In the genomic region with DNA sequence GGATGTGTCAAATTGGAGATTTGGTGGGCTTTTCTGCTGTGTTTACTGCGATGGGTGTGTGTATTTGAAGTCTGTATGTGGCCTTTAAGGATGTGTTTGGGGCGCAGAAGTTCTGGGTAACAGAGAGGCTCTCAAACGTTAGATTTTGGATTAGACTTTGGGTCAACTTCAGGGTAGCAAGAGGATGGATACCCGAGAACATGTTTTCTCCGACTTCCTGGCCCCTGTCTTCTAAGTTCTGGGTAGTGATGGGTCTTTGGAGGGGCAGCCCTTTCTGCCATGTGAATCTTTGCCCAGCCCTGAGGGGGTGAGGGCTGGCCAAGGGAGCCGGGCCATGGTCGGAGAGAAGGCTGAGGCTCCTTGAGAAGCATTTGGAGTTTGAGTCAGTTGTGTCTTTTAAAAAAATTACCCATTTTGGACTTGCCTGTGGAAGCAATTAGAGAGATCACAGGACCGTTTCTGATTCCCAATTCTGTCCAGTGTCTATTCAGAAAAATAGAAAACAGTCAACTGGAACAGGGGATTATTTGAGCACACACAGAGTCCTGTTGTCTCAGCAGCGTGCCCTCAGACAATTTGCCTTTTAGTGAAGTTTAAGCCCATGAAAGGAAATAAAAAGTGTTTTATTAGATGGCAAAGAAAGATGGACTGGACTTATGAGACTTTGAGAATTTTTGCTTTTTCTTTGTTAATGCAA, we compare ENCODE assay signal across 17 cellular contexts.
DNase-seq lines count a peak whose midpoint lies in the region; ATAC-seq, FAIRE-seq and TF ChIP-seq lines count a peak whose summit lies in the region.
"Had no signal": no experiment of that assay in that cellular context is flagged by ENCODE, and none has a peak within 500 bp of the region (broad histone marks: within the 10 kb centered on the region; RNA-seq: fewer than 3 reads in every experiment).

No MANE protein-coding gene starts in this region.

- CTCF ChIA-PET in activated CD8-positive, alpha-beta T cell treated with anti-CD3 and anti-CD28 coated beads, Interleukin-2, amount 10 ng/mL, durations not matched to agents 7 days and 5 days (lab: Charles Lee): interaction anchor here (1.0 kb wide), 1 partner anchor 14 kb away, joined by 4 read pairs; no protein-coding TSS in a partner anchor
- CTCF ChIA-PET in activated CD8-positive, alpha-beta T cell treated with anti-CD3 and anti-CD28 coated beads for 36 hours (lab: Charles Lee): interaction anchor here (1.2 kb wide), 1 partner anchor 14 kb away, joined by 3 read pairs; no protein-coding TSS in a partner anchor

- no peak overlapping the region for H3K4me3 ChIP-seq in muscle layer of duodenum (ENCODE audit: low read depth in 1 of 2, low read length in 2 of 2)
- H3K4me3 ChIP-seq in tibial nerve: no peak overlapping the region
- H3K4me3 ChIP-seq: A549, gastrocnemius medialis, K562 had no signal

- H3K4me3 Mint-ChIP-seq in activated CD8-positive, alpha-beta T cell treated with anti-CD3 and anti-CD28 coated beads, Interleukin-2, amount 10 ng/mL, durations not matched to agents 7 days and 5 days: no peak overlapping the region
- H3K4me3 Mint-ChIP-seq in activated CD8-positive, alpha-beta T cell treated with anti-CD3 and anti-CD28 coated beads for 36 hours: no peak overlapping the region
- H3K4me3 Mint-ChIP-seq: endodermal cell had no signal

- H3K36me3 ChIP-seq in muscle layer of duodenum (ENCODE audit: control insufficient read depth in 1 of 2, insufficient read depth in 2 of 2, low read length in 2 of 2) (no peaks in the 10 kb centered on the region), tibial nerve (no peaks in the 10 kb centered on the region)
- H3K36me3 ChIP-seq: gastrocnemius medialis had no signal

- peak overlapping the region; percentile 91 for H3K27ac ChIP-seq in cingulate gyrus (ENCODE audit: low read depth, low read length)
- peak overlapping the region; percentile 5 for H3K27ac ChIP-seq in muscle layer of duodenum (ENCODE audit: low read length)
- H3K27ac ChIP-seq in tibial nerve: peak overlapping the region in 3 of 4 donors; percentile 55 to 81 (median 79)
- H3K27ac ChIP-seq: gastrocnemius medialis had no signal

- FAIRE-seq in GM19239 (lab: Jason Lieb, UNC): no peak
- FAIRE-seq: A549, GM18507, K562 had no signal

- peak; percentile 1 for DNase-seq in activated CD8-positive, alpha-beta T cell treated with anti-CD3 and anti-CD28 coated beads, Interleukin-2, amount 10 ng/mL, durations not matched to agents 7 days and 5 days
- DNase-seq in activated CD8-positive, alpha-beta T cell treated with anti-CD3 and anti-CD28 coated beads for 36 hours: no peak
- DNase-seq in tibial nerve (ENCODE audit: low spot score in 2 of 2) (no peak), GM19239 (ENCODE audit: insufficient read length, low spot score) (no peak), cerebellar nuclear complex (lab: John Stamatoyannopoulos, UW) (no peak)
- DNase-seq: activated CD4-positive, alpha-beta T cell treated with anti-CD3 and anti-CD28 coated beads for 4 hours; endodermal cell; gastrocnemius medialis; OCI-M1; right cardiac atrium; T-cell had no signal

- TF ChIP-seq POLR2A in tibial nerve (IDR thresholded peaks at IDR 0.05): no peak

- peaks cover 7 to 12% of the 10 kb centered on the region in 2 donors for H3K4me1 ChIP-seq in muscle layer of duodenum (ENCODE audit: control insufficient read depth in 1 of 2, insufficient read depth in 2 of 2, low read length in 2 of 2)
- peaks cover 3 to 77% (median 23%) of the 10 kb centered on the region in 4 donors for H3K4me1 ChIP-seq in tibial nerve

- TF ChIP-seq EP300 in tibial nerve (IDR thresholded peaks at IDR 0.05): no peak

- POLR2A ChIA-PET in activated CD8-positive, alpha-beta T cell treated with anti-CD3 and anti-CD28 coated beads, Interleukin-2, amount 10 ng/mL, durations not matched to agents 7 days and 5 days (lab: Charles Lee): no interaction called here
- POLR2A ChIA-PET in activated CD8-positive, alpha-beta T cell treated with anti-CD3 and anti-CD28 coated beads for 36 hours (lab: Charles Lee): no interaction called here

- ATAC-seq in activated CD8-positive, alpha-beta T cell treated with anti-CD3 and anti-CD28 coated beads, Interleukin-2, amount 10 ng/mL, durations not matched to agents 7 days and 5 days: no peak
- no peak for ATAC-seq in activated CD8-positive, alpha-beta T cell treated with anti-CD3 and anti-CD28 coated beads for 36 hours
- ATAC-seq in HG03354 (IDR thresholded peaks at IDR 0.05; ENCODE audit: poor library complexity, severe bottlenecking, unreplicated experiment): no peak
- ATAC-seq: A549, K562, T-cell had no signal

- intact Hi-C loops in activated CD8-positive, alpha-beta T cell treated with anti-CD3 and anti-CD28 coated beads for 36 hours (cut with micrococcal nuclease): no loop called here

- H3K4me1 Mint-ChIP-seq in activated CD8-positive, alpha-beta T cell treated with anti-CD3 and anti-CD28 coated beads, Interleukin-2, amount 10 ng/mL, durations not matched to agents 7 days and 5 days (ENCODE audit: low read depth): peaks cover 57% of the 10 kb centered on the region
- H3K4me1 Mint-ChIP-seq in activated CD8-positive, alpha-beta T cell treated with anti-CD3 and anti-CD28 coated beads for 36 hours (ENCODE audit: low read depth): peaks cover 63% of the 10 kb centered on the region

- peak overlapping the region; percentile 7 for H3K27ac Mint-ChIP-seq in activated CD8-positive, alpha-beta T cell treated with anti-CD3 and anti-CD28 coated beads, Interleukin-2, amount 10 ng/mL, durations not matched to agents 7 days and 5 days
- no peak overlapping the region for H3K27ac Mint-ChIP-seq in activated CD8-positive, alpha-beta T cell treated with anti-CD3 and anti-CD28 coated beads for 36 hours
- H3K27ac Mint-ChIP-seq: endodermal cell, T-cell had no signal

- H3K27me3 ChIP-seq in muscle layer of duodenum (ENCODE audit: low read depth, low read length) (no peaks in the 10 kb centered on the region), tibial nerve (no peaks in the 10 kb centered on the region)
- H3K27me3 ChIP-seq: gastrocnemius medialis had no signal

- TF ChIP-seq CTCF in activated CD8-positive, alpha-beta T cell treated with anti-CD3 and anti-CD28 coated beads for 36 hours (IDR thresholded peaks at IDR 0.05): no peak
- no peak for TF ChIP-seq CTCF in tibial nerve (IDR thresholded peaks at IDR 0.05)

- H3K36me3 Mint-ChIP-seq in activated CD8-positive, alpha-beta T cell treated with anti-CD3 and anti-CD28 coated beads, Interleukin-2, amount 10 ng/mL, durations not matched to agents 7 days and 5 days (ENCODE audit: low read depth): peaks cover 7% of the 10 kb centered on the region
- no peaks in the 10 kb centered on the region for H3K36me3 Mint-ChIP-seq in activated CD8-positive, alpha-beta T cell treated with anti-CD3 and anti-CD28 coated beads for 36 hours (ENCODE audit: low read depth)
- H3K36me3 Mint-ChIP-seq: T-cell had no signal

- no peaks in the 10 kb centered on the region for H3K9me3 Mint-ChIP-seq in activated CD8-positive, alpha-beta T cell treated with anti-CD3 and anti-CD28 coated beads, Interleukin-2, amount 10 ng/mL, durations not matched to agents 7 days and 5 days (ENCODE audit: insufficient read depth)
- no peaks in the 10 kb centered on the region for H3K9me3 Mint-ChIP-seq in activated CD8-positive, alpha-beta T cell treated with anti-CD3 and anti-CD28 coated beads for 36 hours
- H3K9me3 Mint-ChIP-seq: endodermal cell, T-cell had no signal

- no peaks in the 10 kb centered on the region for H3K27me3 Mint-ChIP-seq in activated CD8-positive, alpha-beta T cell treated with anti-CD3 and anti-CD28 coated beads, Interleukin-2, amount 10 ng/mL, durations not matched to agents 7 days and 5 days (ENCODE audit: low read depth)
- H3K27me3 Mint-ChIP-seq in activated CD8-positive, alpha-beta T cell treated with anti-CD3 and anti-CD28 coated beads for 36 hours: no peaks in the 10 kb centered on the region
- H3K27me3 Mint-ChIP-seq: T-cell had no signal

- H3K9me3 ChIP-seq in muscle layer of duodenum (ENCODE audit: control insufficient read depth in 1 of 2, low read length in 2 of 2): no peaks in the 10 kb centered on the region
- no peaks in the 10 kb centered on the region for H3K9me3 ChIP-seq in tibial nerve
- H3K9me3 ChIP-seq: A549, gastrocnemius medialis had no signal

- WGBS in tibial nerve, 2 donors: 57 to 61% methylated on average over 9 of the region's 9 CpGs

Comparison
In these comparisons a context has a peak if more than half of its experiments do, and no peak if none do; other contexts are left out.
1. H3K27ac ChIP-seq: peak in every context shown above with its lines; median percentile 91 in cingulate gyrus; 79 in tibial nerve; 5 in muscle layer of duodenum.